8 cellular contexts compared by ENCODE assay signal in genomic region chr7:137592232-137592896, GRCh38.
DNase-seq lines count a peak whose midpoint lies in the region; ATAC-seq and TF ChIP-seq lines count a peak whose summit lies in the region.

No MANE protein-coding gene starts in this region.

- CTCF ChIA-PET in PC-3 (lab: Charles Lee): interaction anchor here (0.6 kb wide), 1 partner anchor 718 kb away, joined by 4 read pairs; no protein-coding TSS in a partner anchor
- CTCF ChIA-PET in activated CD4-positive, alpha-beta T cell treated with anti-CD3 and anti-CD28 coated beads, Interleukin-2, amount 10 ng/mL, durations not matched to agents 7 days and 5 days (lab: Charles Lee): no interaction called here

- H3K4me3 ChIP-seq in PC-3 (ENCODE audit: low read length) (no peak overlapping the region), ectodermal cell (ENCODE audit: insufficient read depth, low read depth, low read length) (no peak overlapping the region)

- no peak for TF ChIP-seq EP300 in Ishikawa (IDR thresholded peaks at IDR 0.05; ENCODE audit: borderline replicate concordance)

- no peaks in the 10 kb centered on the region for H4K20me1 ChIP-seq in PC-3 (ENCODE audit: low read length)

- 40 to 44% methylated on average over 6 of the region's 6 CpGs for WGBS in ectodermal cell, 2 experiments

- H3K36me3 ChIP-seq in PC-3 (ENCODE audit: low read depth, low read length) (no peaks in the 10 kb centered on the region), ectodermal cell (ENCODE audit: control insufficient read depth, insufficient read depth, low read length) (no peaks in the 10 kb centered on the region)

- no peaks in the 10 kb centered on the region for H3F3A ChIP-seq in PC-3 (ENCODE audit: low read length, unreplicated experiment)

- no peaks in the 10 kb centered on the region for H3K79me2 ChIP-seq in PC-3 (ENCODE audit: low read length)

- intact Hi-C loops in PC-3 (cut with micrococcal nuclease): loop anchor here (5.0 kb wide), 2 partner anchors 1790 to 1920 kb away; no protein-coding TSS in a partner anchor

- H3K9me3 ChIP-seq in PC-3 (ENCODE audit: low read length) (no peaks in the 10 kb centered on the region), ectodermal cell (ENCODE audit: control insufficient read depth, low read length) (no peaks in the 10 kb centered on the region)

- H3K9me2 ChIP-seq in PC-3 (replicated peaks; ENCODE audit: low read length): no peaks in the 10 kb centered on the region

- peaks cover 12% of the 10 kb centered on the region for H3K4me1 ChIP-seq in PC-3 (ENCODE audit: insufficient read depth, low read length)
- H3K4me1 ChIP-seq in ectodermal cell (ENCODE audit: control insufficient read depth, insufficient read depth, low read length): peaks cover 15% of the 10 kb centered on the region

- H3K4me2 ChIP-seq in PC-3 (ENCODE audit: low read length): peak overlapping the region; percentile 45

- no TSS peak for BruUV-seq in PC-3 (replicated peaks; lab: Mats Ljungman, UMichigan)

- H3K27ac Mint-ChIP-seq in activated CD4-positive, alpha-beta T cell treated with anti-CD3 and anti-CD28 coated beads, Interleukin-2, amount 10 ng/mL, durations not matched to agents 7 days and 5 days: no peak overlapping the region

- POLR2A ChIA-PET in PC-3 (lab: Charles Lee; ENCODE audit: unreplicated experiment): no interaction called here
- POLR2A ChIA-PET in activated CD4-positive, alpha-beta T cell treated with anti-CD3 and anti-CD28 coated beads, Interleukin-2, amount 10 ng/mL, durations not matched to agents 7 days and 5 days (lab: Charles Lee): no interaction called here

- DNase-seq in DMS114 treated with DMSO at 0.1 percent for 48 hours (lab: John Stamatoyannopoulos, UW; ENCODE audit: unreplicated experiment): peak; percentile 12
- DNase-seq in PC-3: peak; percentile 85
- DNase-seq in lung microvascular endothelial cell (ENCODE audit: low read depth in 2 of 2): peak; percentile 81 to 83
- DNase-seq in activated CD4-positive, alpha-beta T cell treated with anti-CD3 and anti-CD28 coated beads, Interleukin-2, amount 10 ng/mL, durations not matched to agents 7 days and 5 days: no peak

- no peaks in the 10 kb centered on the region for H3K4me1 Mint-ChIP-seq in activated CD4-positive, alpha-beta T cell treated with anti-CD3 and anti-CD28 coated beads, Interleukin-2, amount 10 ng/mL, durations not matched to agents 7 days and 5 days

- H3K9ac ChIP-seq in PC-3 (ENCODE audit: low read length): peak overlapping the region; percentile 43

- H3K27me3 Mint-ChIP-seq in activated CD4-positive, alpha-beta T cell treated with anti-CD3 and anti-CD28 coated beads, Interleukin-2, amount 10 ng/mL, durations not matched to agents 7 days and 5 days: peaks cover 2% of the 10 kb centered on the region

- H3K27me3 ChIP-seq in PC-3 (ENCODE audit: low read length) (0 out of 2 replicates have a peak, but pooled peaks cover 4% of the 10 kb centered on the region), ectodermal cell (ENCODE audit: control insufficient read depth, insufficient read depth, low read length, poor library complexity, severe bottlenecking) (no peaks in the 10 kb centered on the region)

- H3K4me3 Mint-ChIP-seq in activated CD4-positive, alpha-beta T cell treated with anti-CD3 and anti-CD28 coated beads, Interleukin-2, amount 10 ng/mL, durations not matched to agents 7 days and 5 days: no peak overlapping the region

- H3K27ac ChIP-seq in PC-3 (ENCODE audit: low read length) (peak overlapping the region; percentile 61), ectodermal cell (ENCODE audit: insufficient read depth, low read depth, low read length, poor library complexity, severe bottlenecking) (peak overlapping the region; percentile 50)

- peak; percentile 87 for TF ChIP-seq CTCF in PC-3 (conservative IDR thresholded peaks at IDR 0.05; ENCODE audit: low read depth, low read length)

- peak; percentile 78 for ATAC-seq in GM19463 (IDR thresholded peaks at IDR 0.05; ENCODE audit: unreplicated experiment)
- peak; percentile 93 for ATAC-seq in PC-3
- ATAC-seq in HG03521 (IDR thresholded peaks at IDR 0.05; ENCODE audit: unreplicated experiment): no peak

- no peaks in the 10 kb centered on the region for H3K9me3 Mint-ChIP-seq in activated CD4-positive, alpha-beta T cell treated with anti-CD3 and anti-CD28 coated beads, Interleukin-2, amount 10 ng/mL, durations not matched to agents 7 days and 5 days

- peak overlapping the region; percentile 73 for H2AFZ ChIP-seq in PC-3 (ENCODE audit: low read length)

- TF ChIP-seq RAD21 in Ishikawa (IDR thresholded peaks at IDR 0.05; ENCODE audit: low read depth): peak; percentile 87

- no peaks in the 10 kb centered on the region for H3K36me3 Mint-ChIP-seq in activated CD4-positive, alpha-beta T cell treated with anti-CD3 and anti-CD28 coated beads, Interleukin-2, amount 10 ng/mL, durations not matched to agents 7 days and 5 days (ENCODE audit: low read depth)

TF ChIP-seq in Ishikawa, 13 proteins besides CTCF, POLR2A, EP300 and RAD21:
- TF ChIP-seq CEBPB (IDR thresholded peaks at IDR 0.05): no peak
- TF ChIP-seq YY1 (IDR thresholded peaks at IDR 0.05; ENCODE audit: low read depth): 0 out of 2 replicates have a peak, but pooled peaks have one; percentile 38
